In genomic region chr3:197711973-197712707, GRCh38 we compare ENCODE assay signal across 8 cellular contexts. TPM values are rescaled to one million over a fixed set of nuclear protein-coding genes. Genes with fewer than 3 reads are reported as not detected.
DNase-seq lines count a peak whose midpoint lies in the region; ATAC-seq and TF ChIP-seq lines count a peak whose summit lies in the region.

No MANE protein-coding gene starts in this region.

- H3K9me3 ChIP-seq in SJSA1 (replicated peaks) (no peaks in the 10 kb centered on the region), suprapubic skin (no peaks in the 10 kb centered on the region)

- H3K4me1 ChIP-seq in SJSA1 (replicated peaks) (peaks cover 12% of the 10 kb centered on the region), suprapubic skin (peaks cover 18% of the 10 kb centered on the region)

- peak; percentile 82 for ATAC-seq in GM19397 (IDR thresholded peaks at IDR 0.05; ENCODE audit: unreplicated experiment)
- peak; percentile 88 for ATAC-seq in HG03521 (IDR thresholded peaks at IDR 0.05; ENCODE audit: unreplicated experiment)
- ATAC-seq in omental fat pad (ENCODE audit: low FRiP score) = peak; percentile 99

- H3K36me3 ChIP-seq in SJSA1 (no peaks in the 10 kb centered on the region), suprapubic skin (peaks cover 7% of the 10 kb centered on the region)

- TF ChIP-seq EP300 in suprapubic skin (IDR thresholded peaks at IDR 0.05) = peak; percentile 7

- TF ChIP-seq CTCF in omental fat pad (IDR thresholded peaks at IDR 0.05) (no peak), suprapubic skin (IDR thresholded peaks at IDR 0.05) (no peak)

- no peaks in the 10 kb centered on the region for H3K9me3 Mint-ChIP-seq in activated naive CD4-positive, alpha-beta T cell treated with anti-CD3 and anti-CD28 coated beads, Interleukin-2, amount 50 U/mL, for 24 hours

- DNase-seq in AML-193 (lab: John Stamatoyannopoulos, UW) (peak; percentile 50 to 56), SJSA1 (ENCODE audit: low read depth in 1 of 2, low spot score in 2 of 2) (peak; percentile 92), glomerular endothelial cell (ENCODE audit: extremely low read depth, low read depth, low spot score) (peak; percentile 95), omental fat pad (ENCODE audit: low spot score) (peak; percentile 60), suprapubic skin (ENCODE audit: low spot score in 2 of 2) (peak; percentile 85 to 91)

- TF ChIP-seq POLR2A in suprapubic skin (IDR thresholded peaks at IDR 0.05) = peak in 1 of 2 donors; percentile 45

- peaks cover 30% of the 10 kb centered on the region for H3K4me1 Mint-ChIP-seq in activated naive CD4-positive, alpha-beta T cell treated with anti-CD3 and anti-CD28 coated beads, Interleukin-2, amount 50 U/mL, for 24 hours

- peak overlapping the region; percentile 98 for H3K27ac Mint-ChIP-seq in activated naive CD4-positive, alpha-beta T cell treated with anti-CD3 and anti-CD28 coated beads, Interleukin-2, amount 50 U/mL, for 24 hours

- peak overlapping the region; percentile 81 for H3K4me3 Mint-ChIP-seq in activated naive CD4-positive, alpha-beta T cell treated with anti-CD3 and anti-CD28 coated beads, Interleukin-2, amount 50 U/mL, for 24 hours

- 2% methylated on average over 9 of the region's 9 CpGs for WGBS in suprapubic skin

- H3K4me3 ChIP-seq in SJSA1 (peak overlapping the region; percentile 27), suprapubic skin (peak overlapping the region; percentile 40)

- H3K27ac ChIP-seq in SJSA1 (peak overlapping the region; percentile 90), suprapubic skin (peak overlapping the region; percentile 86)

- peaks cover 9% of the 10 kb centered on the region for H3K36me3 Mint-ChIP-seq in activated naive CD4-positive, alpha-beta T cell treated with anti-CD3 and anti-CD28 coated beads, Interleukin-2, amount 50 U/mL, for 24 hours

- H3K27me3 Mint-ChIP-seq in activated naive CD4-positive, alpha-beta T cell treated with anti-CD3 and anti-CD28 coated beads, Interleukin-2, amount 50 U/mL, for 24 hours = no peaks in the 10 kb centered on the region

- H3K27me3 ChIP-seq in SJSA1 (replicated peaks) = no peaks in the 10 kb centered on the region
- no peaks in the 10 kb centered on the region for H3K27me3 ChIP-seq in suprapubic skin

RNA-seq across cellular contexts. Expression of gene RUBCN, which starts 24.6 kb away (rescaled TPM):
- total RNA-seq in SJSA1 (2014; rRNA removed; shearing (Covaris generic)) = 7.0 and 10.4 TPM in 2 replicates
- total RNA-seq in glomerular endothelial cell (34.9 and 53.6 TPM in 2 replicates), omental fat pad (10 to 100 TPM; 23.6 to 69.5 (median 39.4) TPM), suprapubic skin (10 to 100 TPM; 41.8 to 70.2 (median 48.4) TPM)

RNA-seq across cellular contexts. Expression of gene FYTTD1, which starts 37.5 kb away (rescaled TPM):
- 20.9 and 52.2 TPM in 2 replicates for total RNA-seq in SJSA1 (2014; rRNA removed; shearing (Covaris generic))
- total RNA-seq in glomerular endothelial cell (47.3 and 57.8 TPM in 2 replicates), omental fat pad (10 to 100 TPM; 44.3 to 62.1 (median 50.8) TPM), suprapubic skin (10 to 100 TPM; 46.6 to 53.3 (median 49.9) TPM)

Comparison
In these comparisons a context has a peak if more than half of its experiments do, and no peak if none do; other contexts are left out.
1. Peak in every context shown above with its lines: DNase-seq, ATAC-seq, H3K4me3 ChIP-seq and H3K27ac ChIP-seq.